Comparison of ENCODE assay signal across 8 cellular contexts in the genomic region with DNA sequence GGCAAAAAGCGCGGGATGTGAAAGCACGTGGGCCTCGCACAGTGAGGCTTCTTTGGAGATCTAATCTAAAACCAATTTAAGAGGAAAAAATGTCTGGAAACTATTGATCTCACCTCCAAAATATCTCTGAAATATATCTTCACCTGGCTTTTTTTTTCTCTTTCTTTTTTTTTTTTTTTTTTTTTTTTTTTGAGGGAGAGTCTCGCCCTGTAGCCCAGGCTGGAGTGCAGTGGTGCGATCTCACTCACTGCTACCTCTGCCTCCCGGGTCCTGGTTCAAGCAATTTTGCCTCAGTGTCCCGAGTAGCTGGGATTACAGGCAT. TPM values are rescaled to one million over a fixed set of nuclear protein-coding genes. Genes with fewer than 3 reads are reported as not detected.
DNase-seq lines count a peak whose midpoint lies in the region; ATAC-seq, FAIRE-seq and TF ChIP-seq lines count a peak whose summit lies in the region.
"Had no signal": no experiment of that assay in that cellular context is flagged by ENCODE, and none has a peak within 500 bp of the region (broad histone marks: within the 10 kb centered on the region; RNA-seq: fewer than 3 reads in every experiment).

No MANE protein-coding gene starts in this region.

- no peak overlapping the region for H3K9ac ChIP-seq in skeletal muscle tissue (ENCODE audit: low read depth in 1 of 3, low read length in 3 of 3)

- no peak overlapping the region for H3K27ac ChIP-seq in GM23338 (ENCODE audit: low read depth)
- H3K27ac ChIP-seq in SJCRH30 = no peak overlapping the region
- no peak overlapping the region for H3K27ac ChIP-seq in skeletal muscle tissue (ENCODE audit: low read depth, low read length)

- H3F3A ChIP-seq in GM23338 (replicated peaks; ENCODE audit: low read depth) = no peaks in the 10 kb centered on the region

- no peak overlapping the region for H3K4me3 ChIP-seq in GM23338
- peak overlapping the region; percentile 76 for H3K4me3 ChIP-seq in SJCRH30
- peak overlapping the region; percentile 44 for H3K4me3 ChIP-seq in fibroblast of pulmonary artery (replicated peaks; ENCODE audit: low read depth, low read length)
- peak overlapping the region in 2 of 3 donors; percentile 58 to 68 for H3K4me3 ChIP-seq in skeletal muscle tissue (ENCODE audit: low read length in 3 of 3)

- peaks cover 6% of the 10 kb centered on the region for H3K27me3 Mint-ChIP-seq in GM23338 (ENCODE audit: insufficient read depth, low read depth, poor library complexity)

- peak overlapping the region; percentile 87 for H3K27ac Mint-ChIP-seq in GM23338

- peaks cover 22% of the 10 kb centered on the region for H3K4me1 Mint-ChIP-seq in GM23338

- peaks cover 28% of the 10 kb centered on the region for H3K36me3 Mint-ChIP-seq in GM23338 (ENCODE audit: low read depth)

- DNase-seq in GM23338 (ENCODE audit: low spot score) (no peak), SJCRH30 (no peak), fibroblast of pulmonary artery (ENCODE audit: low read depth) (no peak), GM12892 (ENCODE audit: insufficient read length) (no peak)
- DNase-seq in stimulated activated CD4-positive, alpha-beta T cell treated with anti-CD3 and anti-CD28 coated beads, Interleukin-4, amount 100 ng/mL, for 1 hour = no peak

- no peak overlapping the region for H3K4me2 ChIP-seq in GM23338

- peaks cover 2% of the 10 kb centered on the region; the same call in 1 of the 2 replicates for H3K4me1 ChIP-seq in GM23338 (ENCODE audit: insufficient read depth)
- H3K4me1 ChIP-seq in SJCRH30 = no peaks in the 10 kb centered on the region
- H3K4me1 ChIP-seq in skeletal muscle tissue (ENCODE audit: control insufficient read depth in 3 of 3, insufficient read depth in 3 of 3, low read length in 3 of 3) = no peaks in the 10 kb centered on the region

- H4K20me1 ChIP-seq in GM23338 (replicated peaks; ENCODE audit: insufficient read depth) = no peaks in the 10 kb centered on the region

- H3K9me2 ChIP-seq in GM23338 (ENCODE audit: insufficient read depth) = no peaks in the 10 kb centered on the region

- no peak for TF ChIP-seq CTCF in GM23338 (conservative IDR thresholded peaks at IDR 0.05; ENCODE audit: low read depth in 2 of 2)
- TF ChIP-seq CTCF in fibroblast of pulmonary artery (IDR thresholded peaks at IDR 0.05; ENCODE audit: low read length, missing control alignments) = no peak

- TF ChIP-seq POLR2A in GM12892 (IDR thresholded peaks at IDR 0.05; ENCODE audit: low read depth, low read length) = no peak

- ATAC-seq in GM23338 = no peak
- no peak for ATAC-seq in HG03460 (IDR thresholded peaks at IDR 0.05; ENCODE audit: unreplicated experiment)

- H3K4me3 Mint-ChIP-seq in GM23338 = peak overlapping the region; percentile 66

- H3K9me3 ChIP-seq in SJCRH30 (replicated peaks) (no peaks in the 10 kb centered on the region), skeletal muscle tissue (ENCODE audit: control insufficient read depth in 3 of 3, low read length in 3 of 3) (peaks cover 0 to 2% (median 0%) of the 10 kb centered on the region in 3 donors)

- peaks cover 16% of the 10 kb centered on the region for H3K9me3 Mint-ChIP-seq in GM23338

- H3K36me3 ChIP-seq in GM23338 (ENCODE audit: insufficient read depth) = no peaks in the 10 kb centered on the region
- no peaks in the 10 kb centered on the region for H3K36me3 ChIP-seq in SJCRH30
- no peaks in the 10 kb centered on the region for H3K36me3 ChIP-seq in skeletal muscle tissue (ENCODE audit: control insufficient read depth in 3 of 3, insufficient read depth in 3 of 3, low read length in 3 of 3)

- H3K27me3 ChIP-seq in GM23338 (ENCODE audit: insufficient read depth) (peaks cover 10% of the 10 kb centered on the region), SJCRH30 (no peaks in the 10 kb centered on the region), skeletal muscle tissue (ENCODE audit: control insufficient read depth in 3 of 3, insufficient read depth in 3 of 3, low read length in 3 of 3) (no peaks in the 10 kb centered on the region)

- no peak overlapping the region for H2AFZ ChIP-seq in GM23338

- FAIRE-seq in GM12892 (lab: Jason Lieb, UNC) = no peak

- H3K79me2 ChIP-seq in GM23338 (replicated peaks; ENCODE audit: insufficient read depth) = no peaks in the 10 kb centered on the region

TF ChIP-seq in GM23338, 12 proteins besides CTCF, POLR2A, EP300 and RAD21 (continues in another document):
- TF ChIP-seq JUNB (IDR thresholded peaks at IDR 0.05; ENCODE audit: unreplicated experiment) (no peak), EZH2 (IDR thresholded peaks at IDR 0.05; ENCODE audit: low read depth, unreplicated experiment) (no peak), CREB1 (CRISPR knock-in tag; IDR thresholded peaks at IDR 0.05; ENCODE audit: low read depth) (no peak), ZNF114 (CRISPR knock-in tag; IDR thresholded peaks at IDR 0.05) (no peak), STAT1 (IDR thresholded peaks at IDR 0.05; ENCODE audit: unreplicated experiment) (no peak), ZNF331 (CRISPR knock-in tag; IDR thresholded peaks at IDR 0.05; ENCODE audit: low read depth) (no peak)
- TF ChIP-seq, protein P1, sequence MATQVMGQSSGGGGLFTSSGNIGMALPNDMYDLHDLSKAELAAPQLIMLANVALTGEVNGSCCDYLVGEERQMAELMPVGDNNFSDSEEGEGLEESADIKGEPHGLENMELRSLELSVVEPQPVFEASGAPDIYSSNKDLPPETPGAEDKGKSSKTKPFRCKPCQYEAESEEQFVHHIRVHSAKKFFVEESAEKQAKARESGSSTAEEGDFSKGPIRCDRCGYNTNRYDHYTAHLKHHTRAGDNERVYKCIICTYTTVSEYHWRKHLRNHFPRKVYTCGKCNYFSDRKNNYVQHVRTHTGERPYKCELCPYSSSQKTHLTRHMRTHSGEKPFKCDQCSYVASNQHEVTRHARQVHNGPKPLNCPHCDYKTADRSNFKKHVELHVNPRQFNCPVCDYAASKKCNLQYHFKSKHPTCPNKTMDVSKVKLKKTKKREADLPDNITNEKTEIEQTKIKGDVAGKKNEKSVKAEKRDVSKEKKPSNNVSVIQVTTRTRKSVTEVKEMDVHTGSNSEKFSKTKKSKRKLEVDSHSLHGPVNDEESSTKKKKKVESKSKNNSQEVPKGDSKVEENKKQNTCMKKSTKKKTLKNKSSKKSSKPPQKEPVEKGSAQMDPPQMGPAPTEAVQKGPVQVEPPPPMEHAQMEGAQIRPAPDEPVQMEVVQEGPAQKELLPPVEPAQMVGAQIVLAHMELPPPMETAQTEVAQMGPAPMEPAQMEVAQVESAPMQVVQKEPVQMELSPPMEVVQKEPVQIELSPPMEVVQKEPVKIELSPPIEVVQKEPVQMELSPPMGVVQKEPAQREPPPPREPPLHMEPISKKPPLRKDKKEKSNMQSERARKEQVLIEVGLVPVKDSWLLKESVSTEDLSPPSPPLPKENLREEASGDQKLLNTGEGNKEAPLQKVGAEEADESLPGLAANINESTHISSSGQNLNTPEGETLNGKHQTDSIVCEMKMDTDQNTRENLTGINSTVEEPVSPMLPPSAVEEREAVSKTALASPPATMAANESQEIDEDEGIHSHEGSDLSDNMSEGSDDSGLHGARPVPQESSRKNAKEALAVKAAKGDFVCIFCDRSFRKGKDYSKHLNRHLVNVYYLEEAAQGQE (IDR thresholded peaks at IDR 0.05; ENCODE audit: unreplicated experiment) = no peak
- TF ChIP-seq, protein P2, sequence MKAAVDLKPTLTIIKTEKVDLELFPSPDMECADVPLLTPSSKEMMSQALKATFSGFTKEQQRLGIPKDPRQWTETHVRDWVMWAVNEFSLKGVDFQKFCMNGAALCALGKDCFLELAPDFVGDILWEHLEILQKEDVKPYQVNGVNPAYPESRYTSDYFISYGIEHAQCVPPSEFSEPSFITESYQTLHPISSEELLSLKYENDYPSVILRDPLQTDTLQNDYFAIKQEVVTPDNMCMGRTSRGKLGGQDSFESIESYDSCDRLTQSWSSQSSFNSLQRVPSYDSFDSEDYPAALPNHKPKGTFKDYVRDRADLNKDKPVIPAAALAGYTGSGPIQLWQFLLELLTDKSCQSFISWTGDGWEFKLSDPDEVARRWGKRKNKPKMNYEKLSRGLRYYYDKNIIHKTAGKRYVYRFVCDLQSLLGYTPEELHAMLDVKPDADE (IDR thresholded peaks at IDR 0.05) = no peak

RNA-seq across cellular contexts. Expression of a gene that starts 0.4 kb away (rescaled TPM):
- total RNA-seq in GM23338 (2014; rRNA removed; shearing (Covaris generic)) = 1.5 and 2.2 TPM in 2 replicates
- 1.8 and 2.2 TPM in 2 replicates for polyA plus RNA-seq in GM23338 (2016; fragmentation: Nextera tagmentation; extraction: Ambion mirVana)
- 0.04 and 0.13 TPM in 2 replicates for total RNA-seq in SJCRH30 (2014; rRNA removed; shearing (Covaris generic))
- 1.0 TPM for total RNA-seq in skeletal muscle tissue
- polyA plus RNA-seq in GM12892 (2012; ENCODE audit: missing spikeins) = 1.7 TPM
- total RNA-seq: RPMI7951 had no signal
